In genomic region chr1:21153336-21153735, GRCh38 we compare ENCODE assay signal across 19 cellular contexts. TPM values are rescaled to one million over a fixed set of nuclear protein-coding genes. Genes with fewer than 3 reads are reported as not detected.
DNase-seq lines count a peak whose midpoint lies in the region; ATAC-seq, FAIRE-seq and TF ChIP-seq lines count a peak whose summit lies in the region.
"Had no signal": no experiment of that assay in that cellular context is flagged by ENCODE, and none has a peak within 500 bp of the region (broad histone marks: within the 10 kb centered on the region; RNA-seq: fewer than 3 reads in every experiment).

No MANE protein-coding gene starts in this region.

- peaks cover 19% of the 10 kb centered on the region for H3K4me1 ChIP-seq in astrocyte (ENCODE audit: insufficient read depth, low read length)
- H3K4me1 ChIP-seq in mesodermal cell (ENCODE audit: control insufficient read depth, insufficient read depth, low read length, poor library complexity, severe bottlenecking), result peaks cover 37% of the 10 kb centered on the region
- H3K4me1 ChIP-seq in smooth muscle cell (ENCODE audit: low read depth), result peaks cover 11% of the 10 kb centered on the region

- peaks cover 12% of the 10 kb centered on the region for H3F3A ChIP-seq in smooth muscle cell (ENCODE audit: low read depth)

- H3K27me3 ChIP-seq in astrocyte (ENCODE audit: insufficient read depth, low read length), result no peaks in the 10 kb centered on the region
- no peaks in the 10 kb centered on the region for H3K27me3 ChIP-seq in smooth muscle cell (ENCODE audit: low read depth)
- H3K27me3 ChIP-seq: MG63 had no signal

- H3K4me1 Mint-ChIP-seq in HFFc6 (ENCODE audit: low read depth) (peaks cover 74% of the 10 kb centered on the region), astrocyte (ENCODE audit: low read depth, unreplicated experiment) (peaks cover 31% of the 10 kb centered on the region)
- H3K4me1 Mint-ChIP-seq in activated naive CD8-positive, alpha-beta T cell treated with anti-CD3 and anti-CD28 coated beads, Interleukin-2, amount 50 U/mL, for 24 hours, result peaks cover 8% of the 10 kb centered on the region

- H3K27me3 Mint-ChIP-seq in HFFc6 (ENCODE audit: insufficient read depth) (peaks cover 3% of the 10 kb centered on the region), astrocyte (ENCODE audit: low read depth, unreplicated experiment) (no peaks in the 10 kb centered on the region)
- no peaks in the 10 kb centered on the region for H3K27me3 Mint-ChIP-seq in activated naive CD8-positive, alpha-beta T cell treated with anti-CD3 and anti-CD28 coated beads, Interleukin-2, amount 50 U/mL, for 24 hours

- H3K9ac ChIP-seq in astrocyte (ENCODE audit: low read length), result no peak overlapping the region
- H3K9ac ChIP-seq in smooth muscle cell (ENCODE audit: low read depth), result no peak overlapping the region
- H3K9ac ChIP-seq: KMS-11 had no signal

- H3K4me3 ChIP-seq in astrocyte (ENCODE audit: insufficient read depth, low read depth, low read length), result no peak overlapping the region
- no peak overlapping the region for H3K4me3 ChIP-seq in mesodermal cell (ENCODE audit: extremely low read depth, insufficient read depth, low read length, poor library complexity, severe bottlenecking)
- H3K4me3 ChIP-seq in smooth muscle cell, result no peak overlapping the region
- H3K4me3 ChIP-seq: MG63, PC-9 had no signal

- H3K9me3 Mint-ChIP-seq in HFFc6, result no peaks in the 10 kb centered on the region
- no peaks in the 10 kb centered on the region for H3K9me3 Mint-ChIP-seq in astrocyte (ENCODE audit: unreplicated experiment)
- H3K9me3 Mint-ChIP-seq in activated naive CD8-positive, alpha-beta T cell treated with anti-CD3 and anti-CD28 coated beads, Interleukin-2, amount 50 U/mL, for 24 hours, result no peaks in the 10 kb centered on the region
- H3K9me3 Mint-ChIP-seq: CD8-positive, alpha-beta T cell had no signal

- peaks cover 45% of the 10 kb centered on the region for H4K20me1 ChIP-seq in astrocyte (ENCODE audit: insufficient read depth, low read length)
- peaks cover 47% of the 10 kb centered on the region for H4K20me1 ChIP-seq in smooth muscle cell (ENCODE audit: low read depth)

- WGBS in mesodermal cell (ENCODE audit: insufficient coverage in 2 of 2), 2 experiments, result 86 to 96% methylated on average over 2 to 4 of the region's 5 CpGs
- WGBS in smooth muscle cell (ENCODE audit: low lambda C conversion rate), result 93% methylated on average over 5 of the region's 5 CpGs

- H3K36me3 ChIP-seq in astrocyte (ENCODE audit: insufficient read depth, low read length) (no peaks in the 10 kb centered on the region), mesodermal cell (ENCODE audit: control insufficient read depth, insufficient read depth, low read length) (peaks cover 56% of the 10 kb centered on the region), smooth muscle cell (ENCODE audit: low read depth) (no peaks in the 10 kb centered on the region)

- peak overlapping the region; percentile 38; the same call in 1 of the 2 replicates for H3K27ac Mint-ChIP-seq in HFFc6
- peak overlapping the region; percentile 44 for H3K27ac Mint-ChIP-seq in astrocyte (ENCODE audit: unreplicated experiment)
- H3K27ac Mint-ChIP-seq in activated naive CD8-positive, alpha-beta T cell treated with anti-CD3 and anti-CD28 coated beads, Interleukin-2, amount 50 U/mL, for 24 hours, result no peak overlapping the region
- H3K27ac Mint-ChIP-seq: CD8-positive, alpha-beta T cell had no signal

- no peak for TF ChIP-seq CTCF in HFFc6 (IDR thresholded peaks at IDR 0.05)
- TF ChIP-seq CTCF in astrocyte (IDR thresholded peaks at IDR 0.05; ENCODE audit: insufficient read depth, low read depth, low read length), result no peak
- TF ChIP-seq CTCF in smooth muscle cell (IDR thresholded peaks at IDR 0.05; ENCODE audit: borderline replicate concordance, insufficient read depth, poor library complexity, severe bottlenecking), result no peak

- ATAC-seq in activated naive CD8-positive, alpha-beta T cell treated with anti-CD3 and anti-CD28 coated beads, Interleukin-2, amount 50 U/mL, for 24 hours, result no peak
- ATAC-seq: CD8-positive, alpha-beta T cell had no signal

- H3K9me3 ChIP-seq in astrocyte (ENCODE audit: insufficient read depth, low read depth, low read length) (no peaks in the 10 kb centered on the region), mesodermal cell (ENCODE audit: control insufficient read depth, low read length) (no peaks in the 10 kb centered on the region), smooth muscle cell (replicated peaks; ENCODE audit: low read depth) (no peaks in the 10 kb centered on the region)
- H3K9me3 ChIP-seq: MG63 had no signal

- H3K79me2 ChIP-seq in astrocyte (ENCODE audit: insufficient read depth, low read length) (peaks cover 70% of the 10 kb centered on the region), smooth muscle cell (ENCODE audit: low read depth) (peaks cover 67% of the 10 kb centered on the region)

- H2AFZ ChIP-seq in astrocyte (ENCODE audit: low read depth, low read length) (no peak overlapping the region), smooth muscle cell (ENCODE audit: low read depth) (no peak overlapping the region)
- H2AFZ ChIP-seq: PC-9 had no signal

- peaks cover 9% of the 10 kb centered on the region for H3K36me3 Mint-ChIP-seq in HFFc6 (ENCODE audit: low read depth)
- H3K36me3 Mint-ChIP-seq in astrocyte (ENCODE audit: low read depth, unreplicated experiment), result no peaks in the 10 kb centered on the region
- H3K36me3 Mint-ChIP-seq in activated naive CD8-positive, alpha-beta T cell treated with anti-CD3 and anti-CD28 coated beads, Interleukin-2, amount 50 U/mL, for 24 hours (ENCODE audit: low read depth), result peaks cover 27% of the 10 kb centered on the region

- peak overlapping the region; percentile 10 for H3K27ac ChIP-seq in astrocyte (ENCODE audit: low read depth, low read length)
- peak overlapping the region; percentile 41 for H3K27ac ChIP-seq in mesodermal cell (ENCODE audit: low read depth, low read length, severe bottlenecking)
- peak overlapping the region; percentile 43 for H3K27ac ChIP-seq in smooth muscle cell (ENCODE audit: low read depth)
- H3K27ac ChIP-seq: HL-60, KMS-11, PC-9 had no signal

- H3K4me2 ChIP-seq in astrocyte (ENCODE audit: low read length) (no peak overlapping the region), smooth muscle cell (no peak overlapping the region)
- H3K4me2 ChIP-seq: KMS-11, PC-9 had no signal

- DNase-seq in HFFc6, result no peak
- DNase-seq in astrocyte (ENCODE audit: low read depth), result no peak
- DNase-seq in smooth muscle cell (lab: John Stamatoyannopoulos, UW; ENCODE audit: unreplicated experiment), result no peak
- no peak for DNase-seq in SW 1271 (lab: John Stamatoyannopoulos, UW)
- DNase-seq in activated naive CD8-positive, alpha-beta T cell treated with anti-CD3 and anti-CD28 coated beads, Interleukin-2, amount 50 U/mL, for 24 hours, result no peak
- DNase-seq in NCI-H82 treated with DMSO at 0.1 percent for 48 hours (lab: John Stamatoyannopoulos, UW; ENCODE audit: unreplicated experiment), result no peak
- DNase-seq: CD8-positive, alpha-beta T cell; DMS79 treated with DMSO at 0.1 percent for 48 hours; HCEC 1CT; NCI-H1092 treated with DMSO at 0.1 percent for 48 hours; NCI-H1694; PC-9; SHP77 treated with DMSO at 0.1 percent for 48 hours had no signal

- no peak for FAIRE-seq in astrocyte (lab: Jason Lieb, UNC)
- FAIRE-seq: D721Med, GM12891 had no signal

- H3K4me3 Mint-ChIP-seq in HFFc6, result no peak overlapping the region
- no peak overlapping the region for H3K4me3 Mint-ChIP-seq in astrocyte (ENCODE audit: unreplicated experiment)
- H3K4me3 Mint-ChIP-seq in activated naive CD8-positive, alpha-beta T cell treated with anti-CD3 and anti-CD28 coated beads, Interleukin-2, amount 50 U/mL, for 24 hours, result no peak overlapping the region
- H3K4me3 Mint-ChIP-seq: CD8-positive, alpha-beta T cell had no signal

RNA-seq across cellular contexts. Expression of gene EIF4G3, which starts 23.4 kb away (rescaled TPM):
- total RNA-seq in HFFc6 (2021; fragmentation: NEBNext Ultra II Directional; extraction: Animal tissue kit (Norgen Biotek cat#: 25700)), result 10 to 100 TPM; 79.5 to 88.6 (median 82.0) TPM
- total RNA-seq in astrocyte, result 76.1 and 80.7 TPM in 2 replicates
- polyA plus RNA-seq in mesodermal cell (2013, experiment 1 of 2), result 86.3 TPM
- polyA plus RNA-seq in mesodermal cell (2013, experiment 2 of 2), result 74.1 TPM
- 49.5 and 56.2 TPM in 2 replicates for total RNA-seq in smooth muscle cell
- polyA plus RNA-seq in smooth muscle cell, result 26.1 and 31.5 TPM in 2 replicates
